8 cellular contexts compared by ENCODE assay signal in genomic region chr5:176389114-176389768, GRCh38. TPM values are rescaled to one million over a fixed set of nuclear protein-coding genes. Genes with fewer than 3 reads are reported as not detected.
DNase-seq lines count a peak whose midpoint lies in the region; ATAC-seq and TF ChIP-seq lines count a peak whose summit lies in the region.

No MANE protein-coding gene starts in this region.

- no peak overlapping the region for H2BK20ac ChIP-seq in IMR-90 (ENCODE audit: low read depth, low read length)

- in situ Hi-C loops in IMR-90 (cut with MboI; ENCODE audit: low sequenced_read_pairs) (no loop called here), astrocyte of the spinal cord (cut with HindIII; ENCODE audit: low sequenced_read_pairs) (no loop called here)

- H2AK9ac ChIP-seq in IMR-90 (replicated peaks; ENCODE audit: low read depth, low read length, poor library complexity): peak overlapping the region; percentile 100

- peak overlapping the region; percentile 9; the same call in 1 of the 2 replicates for H2BK120ac ChIP-seq in IMR-90 (ENCODE audit: low read depth, low read length)

- H3K4me1 ChIP-seq in IMR-90 (ENCODE audit: control insufficient read depth, insufficient read depth, low read length): no peaks in the 10 kb centered on the region
- H3K4me1 ChIP-seq in suprapubic skin: peaks cover 30% of the 10 kb centered on the region

- TSS peak; percentile 99 for BruUV-seq in IMR-90 (replicated peaks; lab: Mats Ljungman, UMichigan)

- H3K4ac ChIP-seq in IMR-90 (ENCODE audit: low read depth, low read length): peak overlapping the region; percentile 93

- CTCF ChIA-PET in IMR-90 (lab: Yijun Ruan, JAX): no interaction called here

- peak overlapping the region; percentile 83 to 97 for H4K8ac ChIP-seq in IMR-90 (ENCODE audit: low read depth in 2 of 2, low read length in 2 of 2)

- peak overlapping the region; percentile 96 for H2AFZ ChIP-seq in IMR-90 (replicated peaks; ENCODE audit: low read length, poor library complexity)

- H3K23ac ChIP-seq in IMR-90 (ENCODE audit: low read depth, low read length): peak overlapping the region; percentile 33; the same call in 1 of the 2 replicates

- peaks cover 3% of the 10 kb centered on the region; the same call in 1 of the 2 replicates for H4K20me1 ChIP-seq in IMR-90 (ENCODE audit: insufficient read depth, low read length)

- H3K14ac ChIP-seq in IMR-90 (replicated peaks; ENCODE audit: low read depth, low read length): peak overlapping the region; percentile 93

- dilution Hi-C loops in IMR-90 (cut with HindIII; ENCODE audit: low sequenced_read_pairs, unreplicated experiment): no loop called here

- H3K9ac ChIP-seq in IMR-90 (ENCODE audit: low read depth, low read length): peak overlapping the region; percentile 86

- H4K91ac ChIP-seq in IMR-90 (ENCODE audit: insufficient read depth, low read depth, low read length): peak overlapping the region; percentile 59

- H3K18ac ChIP-seq in IMR-90 (ENCODE audit: low read depth, low read length): peak overlapping the region; percentile 10; the same call in 1 of the 2 replicates

- H3K4me3 ChIP-seq in IMR-90 (ENCODE audit: insufficient read depth, low read depth, low read length) (peak overlapping the region; percentile 73), astrocyte of the spinal cord (ENCODE audit: low read depth, low read length) (peak overlapping the region; percentile 91), suprapubic skin (peak overlapping the region; percentile 75)

- WGBS in IMR-90 (ENCODE audit: extremely low coverage in 2 of 2, insufficient read length in 1 of 2), 2 experiments: 0% methylated on average over 12 of the region's 29 CpGs; no CpG with 5 or more reads in 1 of the 2 experiments
- WGBS in suprapubic skin: 2% methylated on average over 29 of the region's 29 CpGs

- intact Hi-C loops in IMR-90 (cut with micrococcal nuclease): no loop called here

- H2AK5ac ChIP-seq in IMR-90 (ENCODE audit: low read depth, low read length): peak overlapping the region; percentile 68

- ATAC-seq in GM21526 (IDR thresholded peaks at IDR 0.05; ENCODE audit: low FRiP score, unreplicated experiment) (peak; percentile 35), IMR-90 (ENCODE audit: low read depth) (peak; percentile 40)

- peak overlapping the region; percentile 95 for H3K4me2 ChIP-seq in IMR-90 (ENCODE audit: low read depth, low read length)

- peak overlapping the region; percentile 72 for H2BK5ac ChIP-seq in IMR-90 (ENCODE audit: low read depth, low read length, poor library complexity, severe bottlenecking)

- H3K27me3 ChIP-seq in IMR-90 (ENCODE audit: control insufficient read depth, insufficient read depth, low read length) (no peaks in the 10 kb centered on the region), layer of hippocampus (ENCODE audit: control insufficient read depth, insufficient read depth, low read length) (no peaks in the 10 kb centered on the region), suprapubic skin (no peaks in the 10 kb centered on the region)

- TF ChIP-seq EP300 in suprapubic skin (IDR thresholded peaks at IDR 0.05): no peak

- TF ChIP-seq POLR2A in GM10847 (IDR thresholded peaks at IDR 0.05; ENCODE audit: extremely low read depth, insufficient read length): peak; percentile 69
- no peak for TF ChIP-seq POLR2A in IMR-90 (IDR thresholded peaks at IDR 0.05; ENCODE audit: low read depth, low read length)
- peak in 1 of 2 donors; percentile 29 for TF ChIP-seq POLR2A in suprapubic skin (IDR thresholded peaks at IDR 0.05)

- no peak for TF ChIP-seq RAD21 in IMR-90 (IDR thresholded peaks at IDR 0.05; ENCODE audit: low read length)

- peaks cover 33% of the 10 kb centered on the region for H3K36me3 ChIP-seq in IMR-90 (ENCODE audit: control insufficient read depth, insufficient read depth, low read length)
- peaks cover 49% of the 10 kb centered on the region for H3K36me3 ChIP-seq in suprapubic skin

- H3K9me1 ChIP-seq in IMR-90 (ENCODE audit: insufficient read depth, low read length): no peaks in the 10 kb centered on the region; the same call in 1 of the 2 replicates

- H3K9me3 ChIP-seq in IMR-90 (ENCODE audit: control insufficient read depth, insufficient read depth, low read length): no peaks in the 10 kb centered on the region
- H3K9me3 ChIP-seq in suprapubic skin: no peaks in the 10 kb centered on the region

- H2BK15ac ChIP-seq in IMR-90 (ENCODE audit: low read depth, low read length): no peak overlapping the region; the same call in 2 of the 3 replicates

- POLR2A ChIA-PET in IMR-90 (lab: Charles Lee; ENCODE audit: unreplicated experiment): interaction anchor here (0.6 kb wide), 1 partner anchor 34 kb away, joined by 9 read pairs; no protein-coding TSS in a partner anchor

- H4K5ac ChIP-seq in IMR-90 (ENCODE audit: low read depth, low read length): peak overlapping the region; percentile 95

- H3K79me1 ChIP-seq in IMR-90 (ENCODE audit: low read depth in 1 of 2, low read length in 2 of 2): peaks cover 9 to 46% of the 10 kb centered on the region in 2 experiments; a peak in 3 of 4 replicates

- DNase-seq in IMR-90: no peak
- DNase-seq in astrocyte of the spinal cord (ENCODE audit: low read depth, low spot score): no peak
- no peak for DNase-seq in suprapubic skin (ENCODE audit: low spot score in 2 of 2)
- no peak for DNase-seq in GM03348 (ENCODE audit: low spot score)
- no peak for DNase-seq in NCI-H524 treated with DMSO at 0.1 percent for 48 hours (lab: John Stamatoyannopoulos, UW)

- H3K56ac ChIP-seq in IMR-90 (ENCODE audit: extremely low read depth, insufficient read depth, low read length): peak overlapping the region; percentile 75; the same call in 1 of the 2 replicates

- H3K27ac ChIP-seq in IMR-90 (ENCODE audit: insufficient read depth, low read length) (peak overlapping the region; percentile 95), layer of hippocampus (ENCODE audit: low read depth, low read length) (peak overlapping the region; percentile 96), suprapubic skin (peak overlapping the region; percentile 95)

- TF ChIP-seq CTCF in IMR-90 (conservative IDR thresholded peaks at IDR 0.05; ENCODE audit: low read depth, low read length) (no peak), astrocyte of the spinal cord (IDR thresholded peaks at IDR 0.05; ENCODE audit: low read depth, low read length) (no peak), suprapubic skin (IDR thresholded peaks at IDR 0.05) (no peak)

TF ChIP-seq in IMR-90, 13 proteins besides CTCF, POLR2A, EP300 and RAD21 (continues in another document):
- TF ChIP-seq USF2 (IDR thresholded peaks at IDR 0.05; ENCODE audit: low read depth, low read length) (no peak), NFE2L2 (IDR thresholded peaks at IDR 0.05; ENCODE audit: low read depth, low read length) (no peak), SMC3 (IDR thresholded peaks at IDR 0.05; ENCODE audit: low read depth, low read length) (no peak), MXI1 (IDR thresholded peaks at IDR 0.05; ENCODE audit: borderline replicate concordance, low read depth, low read length) (no peak), FOS (IDR thresholded peaks at IDR 0.05; ENCODE audit: low read depth, low read length) (no peak), RFX5 (IDR thresholded peaks at IDR 0.05; ENCODE audit: low read depth, low read length) (no peak), MAFK (IDR thresholded peaks at IDR 0.05; ENCODE audit: low read depth, low read length) (no peak), MAZ (IDR thresholded peaks at IDR 0.05; ENCODE audit: borderline replicate concordance, low read depth, low read length) (no peak), BHLHE40 (IDR thresholded peaks at IDR 0.05; ENCODE audit: low read depth, low read length) (no peak)

RNA-seq across cellular contexts. Expression of gene HIGD2A, which starts 0.7 kb away (rescaled TPM):
- total RNA-seq in IMR-90 (2012; rRNA removed): 33.3 and 35.0 TPM in 2 replicates
- polyA plus RNA-seq in IMR-90 (2012; rRNA removed): 131 and 146 TPM in 2 replicates
- polyA plus RNA-seq in IMR-90 (2012; cell fraction: cytosol; rRNA removed): 161 and 196 TPM in 2 replicates
- 35.5 and 41.7 TPM in 2 replicates for polyA plus RNA-seq in IMR-90 (2012; cell fraction: nucleus; rRNA removed; ENCODE audit: low replicate concordance)
- total RNA-seq in suprapubic skin: 100 to 1,000 TPM; 119 to 173 (median 161) TPM

RNA-seq across cellular contexts. Expression of gene NOP16, which starts 0.8 kb away (rescaled TPM):
- total RNA-seq in IMR-90 (2012; rRNA removed) (28.0 and 33.3 TPM in 2 replicates), suprapubic skin (10 to 100 TPM; 21.9 to 33.9 (median 30.5) TPM)
- polyA plus RNA-seq in IMR-90 (2012; rRNA removed): 60.4 and 61.3 TPM in 2 replicates
- polyA plus RNA-seq in IMR-90 (2012; cell fraction: cytosol; rRNA removed): 40.4 and 78.7 TPM in 2 replicates
- 71.5 and 77.8 TPM in 2 replicates for polyA plus RNA-seq in IMR-90 (2012; cell fraction: nucleus; rRNA removed; ENCODE audit: low replicate concordance)

RNA-seq across cellular contexts. Expression of gene ARL10, which starts 24.0 kb away (rescaled TPM):
- total RNA-seq in IMR-90 (2012; rRNA removed): 3.6 and 4.4 TPM in 2 replicates
- polyA plus RNA-seq in IMR-90 (2012; rRNA removed): 5.0 and 6.0 TPM in 2 replicates
- 1.3 and 1.5 TPM in 2 replicates for polyA plus RNA-seq in IMR-90 (2012; cell fraction: cytosol; rRNA removed)
- 17.8 and 20.2 TPM in 2 replicates for polyA plus RNA-seq in IMR-90 (2012; cell fraction: nucleus; rRNA removed; ENCODE audit: low replicate concordance)
- total RNA-seq in suprapubic skin: 10 to 100 TPM in 3 of 4 donors, 1 to 10 TPM in 1; 7.1 to 36.4 (median 21.2) TPM

RNA-seq across cellular contexts. Expression of gene CLTB, which starts 27.1 kb away (rescaled TPM):
- total RNA-seq in IMR-90 (2012; rRNA removed) (87.6 and 122 TPM in 2 replicates), suprapubic skin (100 to 1,000 TPM; 298 to 644 (median 435) TPM)
- polyA plus RNA-seq in IMR-90 (2012; rRNA removed): 99.9 and 133 TPM in 2 replicates
- polyA plus RNA-seq in IMR-90 (2012; cell fraction: cytosol; rRNA removed): 126 and 155 TPM in 2 replicates
- polyA plus RNA-seq in IMR-90 (2012; cell fraction: nucleus; rRNA removed; ENCODE audit: low replicate concordance): 82.7 and 83.9 TPM in 2 replicates

RNA-seq across cellular contexts. Expression of gene KIAA1191, which starts 27.7 kb away (rescaled TPM):
- total RNA-seq in IMR-90 (2012; rRNA removed) (107 and 124 TPM in 2 replicates), suprapubic skin (100 to 1,000 TPM in 3 of 4 donors, 10 to 100 TPM in 1; 98.1 to 116 (median 109) TPM)
- polyA plus RNA-seq in IMR-90 (2012; rRNA removed): 107 and 114 TPM in 2 replicates
- polyA plus RNA-seq in IMR-90 (2012; cell fraction: cytosol; rRNA removed): 58.0 and 98.4 TPM in 2 replicates
- 60.4 and 66.6 TPM in 2 replicates for polyA plus RNA-seq in IMR-90 (2012; cell fraction: nucleus; rRNA removed; ENCODE audit: low replicate concordance)
